ENCODE assay signal across 15 cellular contexts in genomic region chr17:38600416-38600815, GRCh38.
"Had no signal": no experiment of that assay in that cellular context is flagged by ENCODE, and none has a peak within 500 bp of the region (broad histone marks: within the 10 kb centered on the region; RNA-seq: fewer than 3 reads in every experiment).

No MANE protein-coding gene starts in this region.

- DNase-seq: activated CD4-positive, alpha-beta T cell treated with anti-CD3 and anti-CD28 coated beads, Interleukin-2, amount 10 ng/mL, durations not matched to agents 24 days and 14 days; activated CD4-positive, CD25-positive, alpha-beta regulatory T cell; activated naive CD8-positive, alpha-beta T cell treated with anti-CD3 and anti-CD28 coated beads for 36 hours; amygdala; brain microvascular endothelial cell; heart left ventricle; stimulated activated CD4-positive, alpha-beta T cell treated with anti-CD3 and anti-CD28 coated beads, Interleukin-2, amount 100 ng/mL, for 48 hours; stimulated activated naive B cell treated with anti-CD40 and anti-IgM and Interleukin-4, amounts not matched to agents 10 μg/mL and 1 μg/mL and 100 μg/mL, for 72 hours; transverse colon had no signal

- H3K4me1 Mint-ChIP-seq: central memory CD8-positive, alpha-beta T cell had no signal

- H3K79me2 ChIP-seq: parathyroid adenoma had no signal

- H3K27ac ChIP-seq: brain microvascular endothelial cell, heart left ventricle, parathyroid adenoma, vagina had no signal

- H3K27ac Mint-ChIP-seq: activated CD4-positive, alpha-beta T cell treated with anti-CD3 and anti-CD28 coated beads, Interleukin-2, amount 10 ng/mL, durations not matched to agents 24 days and 14 days; activated naive CD8-positive, alpha-beta T cell treated with anti-CD3 and anti-CD28 coated beads for 36 hours; activated T-helper 1 cell treated with anti-CD3 and anti-CD28 coated beads, Interleukin-12 subunit alpha, Interleukin-12 subunit beta, Interleukin-2, Interleukin-4 antibody, amounts not matched to agents 30 ng/mL and 10 ng/mL and 1 ng/mL, durations not matched to agents 14 hours and 24 hours and 36 hours; dendritic cell treated with granulocyte-macrophage colony-stimulating factor and Interleukin-4, amounts not matched to agents 40 ng/mL and 50 ng/mL, for 4 days; stimulated activated naive B cell treated with anti-CD40 and anti-IgM and Interleukin-4, amounts not matched to agents 10 μg/mL and 1 μg/mL and 100 μg/mL, for 72 hours had no signal

- ATAC-seq: heart left ventricle; stimulated activated naive B cell treated with anti-CD40 and anti-IgM and Interleukin-4, amounts not matched to agents 10 μg/mL and 1 μg/mL and 100 μg/mL, for 72 hours had no signal

- H3K9me3 Mint-ChIP-seq: activated CD4-positive, alpha-beta T cell treated with anti-CD3 and anti-CD28 coated beads, Interleukin-2, amount 10 ng/mL, durations not matched to agents 24 days and 14 days; activated naive CD8-positive, alpha-beta T cell treated with anti-CD3 and anti-CD28 coated beads for 36 hours; activated T-helper 1 cell treated with anti-CD3 and anti-CD28 coated beads, Interleukin-12 subunit alpha, Interleukin-12 subunit beta, Interleukin-2, Interleukin-4 antibody, amounts not matched to agents 30 ng/mL and 10 ng/mL and 1 ng/mL, durations not matched to agents 14 hours and 24 hours and 36 hours; central memory CD8-positive, alpha-beta T cell; dendritic cell treated with granulocyte-macrophage colony-stimulating factor and Interleukin-4, amounts not matched to agents 40 ng/mL and 50 ng/mL, for 4 days; stimulated activated naive B cell treated with anti-CD40 and anti-IgM and Interleukin-4, amounts not matched to agents 10 μg/mL and 1 μg/mL and 100 μg/mL, for 72 hours had no signal

- H3K4me3 ChIP-seq: heart left ventricle, lung, transverse colon, vagina had no signal

- H3K4me3 Mint-ChIP-seq: activated CD4-positive, alpha-beta T cell treated with anti-CD3 and anti-CD28 coated beads, Interleukin-2, amount 10 ng/mL, durations not matched to agents 24 days and 14 days; activated naive CD8-positive, alpha-beta T cell treated with anti-CD3 and anti-CD28 coated beads for 36 hours; activated T-helper 1 cell treated with anti-CD3 and anti-CD28 coated beads, Interleukin-12 subunit alpha, Interleukin-12 subunit beta, Interleukin-2, Interleukin-4 antibody, amounts not matched to agents 30 ng/mL and 10 ng/mL and 1 ng/mL, durations not matched to agents 14 hours and 24 hours and 36 hours; central memory CD8-positive, alpha-beta T cell; dendritic cell treated with granulocyte-macrophage colony-stimulating factor and Interleukin-4, amounts not matched to agents 40 ng/mL and 50 ng/mL, for 4 days; stimulated activated naive B cell treated with anti-CD40 and anti-IgM and Interleukin-4, amounts not matched to agents 10 μg/mL and 1 μg/mL and 100 μg/mL, for 72 hours had no signal

- H3K36me3 Mint-ChIP-seq: activated naive CD8-positive, alpha-beta T cell treated with anti-CD3 and anti-CD28 coated beads for 36 hours; stimulated activated naive B cell treated with anti-CD40 and anti-IgM and Interleukin-4, amounts not matched to agents 10 μg/mL and 1 μg/mL and 100 μg/mL, for 72 hours had no signal

- H3K9me3 ChIP-seq: heart left ventricle, transverse colon, vagina had no signal

- H3K9ac ChIP-seq: parathyroid adenoma had no signal

- H3K36me3 ChIP-seq: brain microvascular endothelial cell, heart left ventricle, transverse colon, vagina had no signal

- H3K27me3 ChIP-seq: vagina had no signal

- H2AFZ ChIP-seq: parathyroid adenoma had no signal
